13 cellular contexts compared by ENCODE assay signal in genomic region chr10:24467094-24467493, GRCh38.
DNase-seq lines count a peak whose midpoint lies in the region; ATAC-seq, FAIRE-seq and TF ChIP-seq lines count a peak whose summit lies in the region.
"Had no signal": no experiment of that assay in that cellular context is flagged by ENCODE, and none has a peak within 500 bp of the region (broad histone marks: within the 10 kb centered on the region; RNA-seq: fewer than 3 reads in every experiment).

No MANE protein-coding gene starts in this region.

- POLR2A ChIA-PET in A549 (lab: Yijun Ruan, JAX): interaction anchor here (0.7 to 1.1 kb wide), 3 partner anchors 35 to 592 kb away, joined by 3 to 4 read pairs (median 3); no protein-coding TSS in a partner anchor

- DNase-seq in A549 (ENCODE audit: low read depth in 1 of 2, low spot score in 1 of 2) (peak in 1 of 2 experiments; percentile 11), myocyte (ENCODE audit: low read depth) (peak; percentile 53), occipital lobe (lab: John Stamatoyannopoulos, UW) (no peak), HAP-1 (ENCODE audit: low spot score in 2 of 2) (no peak), H54 (ENCODE audit: insufficient read length, low spot score) (no peak)
- DNase-seq: activated gamma-delta T cell, NCI-H1092 treated with DMSO at 0.1 percent for 48 hours, trophoblast cell had no signal

- TF ChIP-seq CTCF in A549 (IDR thresholded peaks at IDR 0.05) (no peak), Loucy (conservative IDR thresholded peaks at IDR 0.05; ENCODE audit: low read length) (no peak)

- peaks cover 14% of the 10 kb centered on the region; the same call in 1 of the 2 replicates for H3K79me2 ChIP-seq in Loucy (ENCODE audit: insufficient read depth, low read length)

- CTCF ChIA-PET in A549 (lab: Yijun Ruan, JAX): interaction anchor here (0.8 to 1.5 kb wide), 3 partner anchors 16 to 473 kb away, joined by 3 to 5 read pairs (median 4); no protein-coding TSS in a partner anchor

- H4K20me1 ChIP-seq in Loucy (ENCODE audit: insufficient read depth, low read length, poor library complexity, severe bottlenecking): no peaks in the 10 kb centered on the region
- H4K20me1 ChIP-seq: BLaER1 had no signal

- H3K9me3 ChIP-seq in A549 (no peaks in the 10 kb centered on the region), Loucy (ENCODE audit: insufficient read depth, low read depth, low read length) (no peaks in the 10 kb centered on the region), HAP-1 (no peaks in the 10 kb centered on the region)
- H3K9me3 ChIP-seq: BLaER1 had no signal

- in situ Hi-C loops in HAP-1 (cut with MboI; ENCODE audit: low sequenced_read_pairs): no loop called here

- peak overlapping the region; percentile 43 to 54; a peak in 4 of 6 replicates for H3K27ac ChIP-seq in A549
- H3K27ac ChIP-seq: BLaER1 had no signal

- no peaks in the 10 kb centered on the region for H3K36me3 ChIP-seq in Loucy (ENCODE audit: insufficient read depth, low read length)
- H3K36me3 ChIP-seq in HAP-1 (replicated peaks): no peaks in the 10 kb centered on the region
- H3K36me3 ChIP-seq: BLaER1 had no signal

- no peaks in the 10 kb centered on the region for H3K9me2 ChIP-seq in Loucy (replicated peaks; ENCODE audit: low read depth, low read length)

- FAIRE-seq in A549 (lab: Jason Lieb, UNC): no peak
- peak; percentile 75 for FAIRE-seq in colon (lab: Jason Lieb, UNC)
- FAIRE-seq in H54 (lab: Jason Lieb, UNC): no peak
- FAIRE-seq: TTC549 had no signal

- H2AFZ ChIP-seq in Loucy (ENCODE audit: low read length): no peak overlapping the region

- H3K4me3 ChIP-seq in A549 (peak overlapping the region; percentile 46), Loucy (ENCODE audit: low read length, poor library complexity, severe bottlenecking) (peak overlapping the region; percentile 70), HAP-1 (no peak overlapping the region)
- H3K4me3 ChIP-seq: BLaER1 had no signal

- H3K4me2 ChIP-seq in A549 (peak overlapping the region; percentile 98), Loucy (ENCODE audit: low read depth, low read length, poor library complexity, severe bottlenecking) (peak overlapping the region; percentile 75)
- H3K4me2 ChIP-seq: BLaER1 had no signal

- peaks cover 4% of the 10 kb centered on the region; the same call in 1 of the 2 replicates for H3F3A ChIP-seq in Loucy (ENCODE audit: low read depth)

- H3K27me3 ChIP-seq in Loucy (ENCODE audit: insufficient read depth, low read length, poor library complexity, severe bottlenecking) (no peaks in the 10 kb centered on the region), HAP-1 (ENCODE audit: low read depth) (no peaks in the 10 kb centered on the region)
- H3K27me3 ChIP-seq: BLaER1 had no signal

- WGBS in A549 (ENCODE audit: missing lambda C conversion rate): 9% methylated on average over 3 of the region's 3 CpGs

- no peak for TF ChIP-seq POLR2A in A549 (IDR thresholded peaks at IDR 0.05; ENCODE audit: low read length)
- no peak for TF ChIP-seq POLR2A in H54 (IDR thresholded peaks at IDR 0.05; ENCODE audit: low read depth, low read length)

- H3K9ac ChIP-seq in Loucy (ENCODE audit: low read depth, low read length, poor library complexity, severe bottlenecking): peak overlapping the region; percentile 61
- H3K9ac ChIP-seq: BLaER1 had no signal

- no peak for TF ChIP-seq EP300 in A549 (IDR thresholded peaks at IDR 0.05)

- H3K4me1 ChIP-seq in A549: peaks cover 18% of the 10 kb centered on the region
- peaks cover 75% of the 10 kb centered on the region for H3K4me1 ChIP-seq in Loucy (ENCODE audit: insufficient read depth, low read length, poor library complexity, severe bottlenecking)
- peaks cover 2% of the 10 kb centered on the region; the same call in 1 of the 2 replicates for H3K4me1 ChIP-seq in HAP-1

- ATAC-seq in A549 (no peak), HG02840 (IDR thresholded peaks at IDR 0.05; ENCODE audit: low FRiP score, unreplicated experiment) (no peak)

- no peak for TF ChIP-seq RAD21 in A549 (conservative IDR thresholded peaks at IDR 0.05 in 1 of 2, IDR thresholded peaks at IDR 0.05 in 1 of 2)

TF ChIP-seq in A549, 52 proteins besides CTCF, POLR2A, EP300 and RAD21:
- TF ChIP-seq HMGXB4 (CRISPR knock-in tag; IDR thresholded peaks at IDR 0.05; ENCODE audit: borderline replicate concordance): no peak
- no peak for TF ChIP-seq MAZ (IDR thresholded peaks at IDR 0.05; ENCODE audit: borderline replicate concordance, low read depth, low read length)
- no peak for TF ChIP-seq BHLHE40 (IDR thresholded peaks at IDR 0.05; ENCODE audit: low read depth, low read length)
- TF ChIP-seq KDM5A (IDR thresholded peaks at IDR 0.05): no peak
- TF ChIP-seq PBX3 (IDR thresholded peaks at IDR 0.05): no peak
- no peak for TF ChIP-seq RNF2 (IDR thresholded peaks at IDR 0.05; ENCODE audit: borderline replicate concordance, low read depth)
- no peak for TF ChIP-seq HEYL (CRISPR knock-in tag; IDR thresholded peaks at IDR 0.05)
- TF ChIP-seq KDM1A (IDR thresholded peaks at IDR 0.05; ENCODE audit: low read depth): no peak
- no peak for TF ChIP-seq CEBPB (IDR thresholded peaks at IDR 0.05)
- no peak for TF ChIP-seq RFX5 (IDR thresholded peaks at IDR 0.05)
- no peak for TF ChIP-seq JUNB (IDR thresholded peaks at IDR 0.05)
- TF ChIP-seq REST (IDR thresholded peaks at IDR 0.05): no peak
- TF ChIP-seq ZSCAN20 (CRISPR knock-in tag; IDR thresholded peaks at IDR 0.05): no peak
- no peak for TF ChIP-seq USF2 (IDR thresholded peaks at IDR 0.05)
- TF ChIP-seq CBX2 (IDR thresholded peaks at IDR 0.05; ENCODE audit: borderline replicate concordance, low read depth): no peak
- TF ChIP-seq HOXA7 (CRISPR knock-in tag; IDR thresholded peaks at IDR 0.05): no peak
- TF ChIP-seq PHF8 (IDR thresholded peaks at IDR 0.05; ENCODE audit: borderline replicate concordance, low read depth): no peak
